ENCODE assay signal across 12 cellular contexts in genomic region chr19:32421589-32422361, GRCh38. TPM values are rescaled to one million over a fixed set of nuclear protein-coding genes. Genes with fewer than 3 reads are reported as not detected.
DNase-seq lines count a peak whose midpoint lies in the region; ATAC-seq and TF ChIP-seq lines count a peak whose summit lies in the region.
"Had no signal": no experiment of that assay in that cellular context is flagged by ENCODE, and none has a peak within 500 bp of the region (broad histone marks: within the 10 kb centered on the region; RNA-seq: fewer than 3 reads in every experiment).

No MANE protein-coding gene starts in this region.

- no peaks in the 10 kb centered on the region for H3K27me3 Mint-ChIP-seq in activated naive CD8-positive, alpha-beta T cell treated with anti-CD3 and anti-CD28 coated beads, Interleukin-2, amount 50 U/mL, for 24 hours
- H3K27me3 Mint-ChIP-seq in naive thymus-derived CD4-positive, alpha-beta T cell, result no peaks in the 10 kb centered on the region

- H3K4me2 ChIP-seq in SK-N-SH, result no peak overlapping the region
- H3K4me2 ChIP-seq: KMS-11 had no signal

- POLR2A ChIA-PET in naive thymus-derived CD4-positive, alpha-beta T cell (lab: Charles Lee), result interaction anchor here (0.6 to 0.7 kb wide), 2 partner anchors 20 to 158 kb away, joined by 3 to 4 read pairs; no protein-coding TSS in a partner anchor
- POLR2A ChIA-PET in SK-N-SH (lab: Yijun Ruan, JAX), result no interaction called here

- no peaks in the 10 kb centered on the region for H3K36me3 ChIP-seq in naive thymus-derived CD4-positive, alpha-beta T cell (ENCODE audit: control insufficient read depth in 2 of 3, insufficient read depth in 3 of 3, low read length in 3 of 3)
- peaks cover 6 to 37% of the 10 kb centered on the region in 2 experiments for H3K36me3 ChIP-seq in SK-N-SH (replicated peaks in 1 of 2; ENCODE audit: control insufficient read depth in 1 of 2, insufficient read depth in 2 of 2, low read length in 1 of 2)
- H3K36me3 ChIP-seq: vagina had no signal

- H3K79me2 ChIP-seq in SK-N-SH (ENCODE audit: insufficient read depth), result no peaks in the 10 kb centered on the region; the same call in 1 of the 2 replicates

- no peak overlapping the region for H3K4me3 ChIP-seq in naive thymus-derived CD4-positive, alpha-beta T cell (ENCODE audit: low read length)
- no peak overlapping the region for H3K4me3 ChIP-seq in SK-N-SH (ENCODE audit: low read depth in 2 of 2, low read length in 1 of 2)
- H3K4me3 ChIP-seq: vagina had no signal

- H3K27me3 ChIP-seq in naive thymus-derived CD4-positive, alpha-beta T cell (ENCODE audit: control insufficient read depth in 2 of 2, insufficient read depth in 2 of 2, low read length in 2 of 2), result no peaks in the 10 kb centered on the region
- H3K27me3 ChIP-seq in SK-N-SH (ENCODE audit: insufficient read depth), result no peaks in the 10 kb centered on the region
- H3K27me3 ChIP-seq: vagina had no signal

- peaks cover 13% of the 10 kb centered on the region for H3K4me1 Mint-ChIP-seq in activated naive CD8-positive, alpha-beta T cell treated with anti-CD3 and anti-CD28 coated beads, Interleukin-2, amount 50 U/mL, for 24 hours
- peaks cover 11 to 23% (median 16%) of the 10 kb centered on the region in 7 donors for H3K4me1 Mint-ChIP-seq in naive thymus-derived CD4-positive, alpha-beta T cell

- no peak for TF ChIP-seq EP300 in SK-N-SH (IDR thresholded peaks at IDR 0.05; ENCODE audit: borderline replicate concordance in 1 of 2, low read depth in 1 of 2, low read length in 1 of 2)

- TF ChIP-seq CTCF in SK-N-SH (IDR thresholded peaks at IDR 0.05), result no peak

- H3F3A ChIP-seq in SK-N-SH (replicated peaks; ENCODE audit: insufficient read depth), result peaks cover 4% of the 10 kb centered on the region

- no peak for TF ChIP-seq RAD21 in SK-N-SH (IDR thresholded peaks at IDR 0.05; ENCODE audit: low read length)

- no peaks in the 10 kb centered on the region for H3K9me3 Mint-ChIP-seq in activated naive CD8-positive, alpha-beta T cell treated with anti-CD3 and anti-CD28 coated beads, Interleukin-2, amount 50 U/mL, for 24 hours
- peaks cover 0 to 6% (median 0%) of the 10 kb centered on the region in 11 donors for H3K9me3 Mint-ChIP-seq in naive thymus-derived CD4-positive, alpha-beta T cell

- H3K9me3 ChIP-seq in naive thymus-derived CD4-positive, alpha-beta T cell (ENCODE audit: control insufficient read depth in 2 of 3, low read length in 3 of 3), result no peaks in the 10 kb centered on the region
- no peaks in the 10 kb centered on the region for H3K9me3 ChIP-seq in SK-N-SH
- H3K9me3 ChIP-seq: vagina had no signal

- H3K4me1 ChIP-seq in naive thymus-derived CD4-positive, alpha-beta T cell (ENCODE audit: control insufficient read depth in 2 of 2, insufficient read depth in 2 of 2, low read length in 2 of 2), result peaks cover 0 to 13% of the 10 kb centered on the region in 2 donors
- H3K4me1 ChIP-seq in SK-N-SH (ENCODE audit: control insufficient read depth in 1 of 2, insufficient read depth in 2 of 2, low read depth in 1 of 2, low read length in 1 of 2), result no peaks in the 10 kb centered on the region; a peak in 1 of 4 replicates
- H3K4me1 ChIP-seq: vagina had no signal

- CTCF ChIA-PET in naive thymus-derived CD4-positive, alpha-beta T cell (lab: Charles Lee), result interaction anchor here (0.7 kb wide), 1 partner anchor 1754 kb away, joined by 4 read pairs; no protein-coding TSS in a partner anchor
- CTCF ChIA-PET in SK-N-SH (lab: Yijun Ruan, JAX), result no interaction called here

- peak; percentile 82 for DNase-seq in GDM1 (lab: John Stamatoyannopoulos, UW)
- DNase-seq in NOMO-1 treated with DMSO at 0.1 percent for 48 hours (lab: John Stamatoyannopoulos, UW; ENCODE audit: unreplicated experiment), result peak; percentile 97
- no peak for DNase-seq in activated naive CD8-positive, alpha-beta T cell treated with anti-CD3 and anti-CD28 coated beads, Interleukin-2, amount 50 U/mL, for 24 hours
- DNase-seq in naive thymus-derived CD4-positive, alpha-beta T cell, result peak in 2 of 9 donors; percentile 0 to 14
- no peak for DNase-seq in DMS153 (lab: John Stamatoyannopoulos, UW)
- no peak for DNase-seq in SK-N-SH
- DNase-seq in effector CD8-positive, alpha-beta T cell (lab: John Stamatoyannopoulos, UW), result no peak
- DNase-seq: NCI-H526, posterior cingulate gyrus, WERI-Rb-1 had no signal

- intact Hi-C loops in naive thymus-derived CD4-positive, alpha-beta T cell (cut with micrococcal nuclease), result no loop called here

- WGBS in SK-N-SH (ENCODE audit: low lambda C conversion rate), result 89% methylated on average over 7 of the region's 7 CpGs

- H3K4me3 Mint-ChIP-seq in activated naive CD8-positive, alpha-beta T cell treated with anti-CD3 and anti-CD28 coated beads, Interleukin-2, amount 50 U/mL, for 24 hours, result no peak overlapping the region
- peak overlapping the region in 9 of 10 donors; percentile 14 to 58 (median 41) for H3K4me3 Mint-ChIP-seq in naive thymus-derived CD4-positive, alpha-beta T cell

- H2AFZ ChIP-seq in SK-N-SH (ENCODE audit: low read depth), result no peak overlapping the region

- no peaks in the 10 kb centered on the region; the same call in 1 of the 2 replicates for H3K9me2 ChIP-seq in SK-N-SH

- peaks cover 16% of the 10 kb centered on the region for H3K36me3 Mint-ChIP-seq in activated naive CD8-positive, alpha-beta T cell treated with anti-CD3 and anti-CD28 coated beads, Interleukin-2, amount 50 U/mL, for 24 hours (ENCODE audit: low read depth)
- H3K36me3 Mint-ChIP-seq in naive thymus-derived CD4-positive, alpha-beta T cell, result peaks cover 3 to 19% (median 14%) of the 10 kb centered on the region in 5 donors

- no peaks in the 10 kb centered on the region for H4K20me1 ChIP-seq in SK-N-SH (ENCODE audit: insufficient read depth)

- ATAC-seq in activated naive CD8-positive, alpha-beta T cell treated with anti-CD3 and anti-CD28 coated beads, Interleukin-2, amount 50 U/mL, for 24 hours, result no peak
- peak; percentile 86 for ATAC-seq in naive thymus-derived CD4-positive, alpha-beta T cell

- H3K27ac Mint-ChIP-seq in activated naive CD8-positive, alpha-beta T cell treated with anti-CD3 and anti-CD28 coated beads, Interleukin-2, amount 50 U/mL, for 24 hours, result peak overlapping the region; percentile 5
- peak overlapping the region; percentile 9 to 82 (median 71) for H3K27ac Mint-ChIP-seq in naive thymus-derived CD4-positive, alpha-beta T cell

- H3K9ac ChIP-seq in SK-N-SH, result no peak overlapping the region
- H3K9ac ChIP-seq: KMS-11 had no signal

- peak overlapping the region; percentile 28 for H3K27ac ChIP-seq in naive thymus-derived CD4-positive, alpha-beta T cell (ENCODE audit: low read depth, low read length)
- no peak overlapping the region for H3K27ac ChIP-seq in SK-N-SH (ENCODE audit: low read depth in 2 of 2, low read length in 1 of 2)
- H3K27ac ChIP-seq: KMS-11, vagina, WERI-Rb-1 had no signal

TF ChIP-seq in SK-N-SH, 30 proteins besides CTCF, POLR2A, EP300 and RAD21 (continues in another document):
- TF ChIP-seq USF1 (IDR thresholded peaks at IDR 0.05; ENCODE audit: borderline replicate concordance, low read depth), result no peak
- no peak for TF ChIP-seq TCF12 (IDR thresholded peaks at IDR 0.05)
- TF ChIP-seq USF2 (IDR thresholded peaks at IDR 0.05; ENCODE audit: borderline replicate concordance, low read depth, low read length), result no peak
- no peak for TF ChIP-seq MEF2A (IDR thresholded peaks at IDR 0.05; ENCODE audit: borderline replicate concordance, low read depth)
- TF ChIP-seq YY1 (IDR thresholded peaks at IDR 0.05; ENCODE audit: low read depth), result no peak
- TF ChIP-seq RXRA (IDR thresholded peaks at IDR 0.05; ENCODE audit: borderline replicate concordance, low read depth), result no peak
- TF ChIP-seq RCOR1 (IDR thresholded peaks at IDR 0.05; ENCODE audit: low read length), result no peak
- TF ChIP-seq SIN3A (IDR thresholded peaks at IDR 0.05; ENCODE audit: borderline replicate concordance, low read depth, low read length), result no peak
- TF ChIP-seq RFX5 (IDR thresholded peaks at IDR 0.05; ENCODE audit: low read length), result no peak
- TF ChIP-seq GABPA (IDR thresholded peaks at IDR 0.05; ENCODE audit: low read depth), result no peak
- no peak for TF ChIP-seq FOSL2 (IDR thresholded peaks at IDR 0.05; ENCODE audit: borderline replicate concordance, low read depth)
- TF ChIP-seq NFIC (IDR thresholded peaks at IDR 0.05; ENCODE audit: borderline replicate concordance), result no peak
- TF ChIP-seq IRF3 (IDR thresholded peaks at IDR 0.05; ENCODE audit: low read depth, low read length), result no peak
- no peak for TF ChIP-seq ELF1 (IDR thresholded peaks at IDR 0.05)
- TF ChIP-seq GATA2 (CRISPR knock-in tag; IDR thresholded peaks at IDR 0.05), result no peak

RNA-seq across cellular contexts. Expression of gene DPY19L3, which starts 16.2 kb away (rescaled TPM):
- 10 to 100 TPM in 4 of 5 experiments, 1 to 10 TPM in 1; 8.4 to 19.3 (median 15.8) TPM for total RNA-seq in naive thymus-derived CD4-positive, alpha-beta T cell
- 1 to 10 TPM; 3.2 to 5.2 TPM for polyA plus RNA-seq in naive thymus-derived CD4-positive, alpha-beta T cell
- polyA plus RNA-seq in SK-N-SH (2012; rRNA removed), result 23.3 and 25.2 TPM in 2 replicates
- 10.2 and 15.5 TPM in 2 replicates for polyA plus RNA-seq in SK-N-SH (2012; cell fraction: cytosol; rRNA removed)
- polyA plus RNA-seq in SK-N-SH (2012; cell fraction: nucleus; rRNA removed), result 98.0 and 110 TPM in 2 replicates

Comparison
In these comparisons a context has a peak if more than half of its experiments do, and no peak if none do; other contexts are left out.
1. DNase-seq: peak in GDM1 (single experiment) and NOMO-1 treated with DMSO at 0.1 percent for 48 hours (single experiment); none in activated naive CD8-positive, alpha-beta T cell treated with anti-CD3 and anti-CD28 coated beads, Interleukin-2, amount 50 U/mL, for 24 hours (single experiment), DMS153 (single experiment), SK-N-SH (single experiment) and effector CD8-positive, alpha-beta T cell (single experiment).